Comparison of ENCODE assay signal across 22 cellular contexts in genomic region chr18:64083906-64084305, GRCh38.
DNase-seq lines count a peak whose midpoint lies in the region; ATAC-seq and TF ChIP-seq lines count a peak whose summit lies in the region.
"Had no signal": no experiment of that assay in that cellular context is flagged by ENCODE, and none has a peak within 500 bp of the region (broad histone marks: within the 10 kb centered on the region; RNA-seq: fewer than 3 reads in every experiment).

No MANE protein-coding gene starts in this region.

- H3K9me3 Mint-ChIP-seq in WTC11, result peaks cover 16% of the 10 kb centered on the region
- H3K9me3 Mint-ChIP-seq: T-helper 2 cell treated with Interferon-gamma antibody and Interleukin-4, amounts not matched to agents 5 μg/mL and 100 μg/mL, for 36 hours had no signal

- DNase-seq in Karpas-422 (peak; percentile 70), WTC11 (ENCODE audit: low spot score) (no peak), heart left ventricle (no peak)
- DNase-seq: CD4-positive, CD25-positive, alpha-beta regulatory T cell; DMS53; HCEC 1CT; KBM-7; NCI-H1105 treated with DMSO at 0.1 percent for 48 hours; NCI-H146; NCI-H2029; NCI-H2227 treated with DMSO at 0.1 percent for 48 hours; NCI-H526 treated with DMSO at 0.1 percent for 48 hours; SHP77; T-helper 1 cell had no signal

- no peaks in the 10 kb centered on the region for H3K27me3 Mint-ChIP-seq in WTC11 (ENCODE audit: low read depth)
- H3K27me3 Mint-ChIP-seq: CD4-positive, CD25-positive, alpha-beta regulatory T cell had no signal

- intact Hi-C loops in heart left ventricle (cut with DNase I), result no loop called here

- H3K4me3 ChIP-seq in Karpas-422 (ENCODE audit: low read length) (no peak overlapping the region), heart left ventricle (no peak overlapping the region)
- H3K4me3 ChIP-seq: BLaER1 had no signal

- no peak overlapping the region for H2AFZ ChIP-seq in Karpas-422 (ENCODE audit: low read length)

- H3K9me2 ChIP-seq in Karpas-422 (replicated peaks; ENCODE audit: insufficient read depth, low read length), result no peaks in the 10 kb centered on the region

- no peaks in the 10 kb centered on the region for H3K27me3 ChIP-seq in Karpas-422 (ENCODE audit: low read length)
- no peaks in the 10 kb centered on the region for H3K27me3 ChIP-seq in heart left ventricle
- H3K27me3 ChIP-seq: BLaER1 had no signal

- no peaks in the 10 kb centered on the region for H3K9me3 ChIP-seq in Karpas-422 (ENCODE audit: low read length)
- no peaks in the 10 kb centered on the region for H3K9me3 ChIP-seq in heart left ventricle

- WGBS in heart left ventricle, 4 donors, result 81 to 88% (median 82%) methylated on average over 1 of the region's 1 CpG

- peaks cover 7% of the 10 kb centered on the region for H3K36me3 Mint-ChIP-seq in WTC11
- H3K36me3 Mint-ChIP-seq: CD4-positive, CD25-positive, alpha-beta regulatory T cell had no signal

- TF ChIP-seq CTCF in WTC11 (IDR thresholded peaks at IDR 0.05) (no peak), heart left ventricle (IDR thresholded peaks at IDR 0.05) (no peak)

- H3K4me1 Mint-ChIP-seq in WTC11, result peaks cover 27% of the 10 kb centered on the region
- H3K4me1 Mint-ChIP-seq: CD4-positive, CD25-positive, alpha-beta regulatory T cell had no signal

- H3K36me3 ChIP-seq in Karpas-422 (ENCODE audit: insufficient read depth, low read length) (no peaks in the 10 kb centered on the region), heart left ventricle (no peaks in the 10 kb centered on the region)
- H3K36me3 ChIP-seq: BLaER1 had no signal

- ATAC-seq in GM18867 (IDR thresholded peaks at IDR 0.05; ENCODE audit: unreplicated experiment) (peak; percentile 64), GM21360 (IDR thresholded peaks at IDR 0.05; ENCODE audit: unreplicated experiment) (peak; percentile 51), WTC11 (no peak), heart left ventricle (no peak), HG02642 (IDR thresholded peaks at IDR 0.05; ENCODE audit: poor library complexity, unreplicated experiment) (no peak), esophagus mucosa (no peak)
- ATAC-seq: Panc1 had no signal

- no peak for TF ChIP-seq POLR2A in heart left ventricle (IDR thresholded peaks at IDR 0.05)

- H3K4me3 Mint-ChIP-seq in WTC11, result no peak overlapping the region
- H3K4me3 Mint-ChIP-seq: CD4-positive, CD25-positive, alpha-beta regulatory T cell; T-helper 2 cell treated with Interferon-gamma antibody and Interleukin-4, amounts not matched to agents 5 μg/mL and 100 μg/mL, for 36 hours had no signal

- CTCF ChIA-PET in WTC11 (lab: Charles Lee), result interaction anchor here (1.3 kb wide), 1 partner anchor 46 kb away, joined by 6 read pairs; no protein-coding TSS in a partner anchor

- no peaks in the 10 kb centered on the region for H4K20me1 ChIP-seq in Karpas-422 (ENCODE audit: insufficient read depth, low read depth, low read length)
- H4K20me1 ChIP-seq: BLaER1 had no signal

- POLR2A ChIA-PET in WTC11 (lab: Charles Lee), result no interaction called here

- H3K27ac Mint-ChIP-seq in WTC11, result no peak overlapping the region
- H3K27ac Mint-ChIP-seq: CD4-positive, CD25-positive, alpha-beta regulatory T cell; T-helper 2 cell treated with Interferon-gamma antibody and Interleukin-4, amounts not matched to agents 5 μg/mL and 100 μg/mL, for 36 hours had no signal

- peak overlapping the region; percentile 4 for H3K4me2 ChIP-seq in Karpas-422 (ENCODE audit: low read depth, low read length, poor library complexity, severe bottlenecking)
- H3K4me2 ChIP-seq: BLaER1 had no signal

- no peaks in the 10 kb centered on the region for H3K79me2 ChIP-seq in Karpas-422 (ENCODE audit: low read length)

- no peak overlapping the region for H3K9ac ChIP-seq in Karpas-422 (ENCODE audit: low read length)
- H3K9ac ChIP-seq: BLaER1 had no signal

- H3K4me1 ChIP-seq in Karpas-422 (ENCODE audit: low read length) (peaks cover 13% of the 10 kb centered on the region), heart left ventricle (no peaks in the 10 kb centered on the region)
- H3K4me1 ChIP-seq: BLaER1 had no signal

- H3K27ac ChIP-seq in Karpas-422 (ENCODE audit: low read length) (no peak overlapping the region), heart left ventricle (no peak overlapping the region)
- H3K27ac ChIP-seq: BLaER1, RWPE1 had no signal

TF ChIP-seq in WTC11, 78 proteins besides CTCF, POLR2A, EP300 and RAD21:
- TF ChIP-seq ERG (CRISPR knock-in tag; IDR thresholded peaks at IDR 0.05), result no peak
- TF ChIP-seq ZNF423 (CRISPR knock-in tag; IDR thresholded peaks at IDR 0.05), result 0 out of 2 replicates have a peak, but pooled peaks have one; percentile 12
- TF ChIP-seq TEAD1 (CRISPR knock-in tag; IDR thresholded peaks at IDR 0.05), result no peak
- TF ChIP-seq ELF4 (CRISPR knock-in tag; IDR thresholded peaks at IDR 0.05; ENCODE audit: low read depth), result no peak
TF ChIP-seq in WTC11: peak in this region for 1.

Comparison
In these comparisons a context has a peak if more than half of its experiments do, and no peak if none do; other contexts are left out.
1. ATAC-seq: peak in GM18867 (single experiment) and GM21360 (single experiment); none in WTC11 (single experiment), heart left ventricle (0 of 4), HG02642 (single experiment) and esophagus mucosa (single experiment).